Comparison of ENCODE assay signal across 12 cellular contexts in genomic region chr2:184444217-184444616, GRCh38.
DNase-seq lines count a peak whose midpoint lies in the region; ATAC-seq and TF ChIP-seq lines count a peak whose summit lies in the region.
"Had no signal": no experiment of that assay in that cellular context is flagged by ENCODE, and none has a peak within 500 bp of the region (broad histone marks: within the 10 kb centered on the region; RNA-seq: fewer than 3 reads in every experiment).

No MANE protein-coding gene starts in this region.

- 38% methylated on average over 2 of the region's 2 CpGs for WGBS in right cardiac atrium

- H3K4me3 Mint-ChIP-seq in type B pancreatic cell = no peak overlapping the region
- no peak overlapping the region for H3K4me3 Mint-ChIP-seq in activated CD8-positive, alpha-beta T cell treated with anti-CD3 and anti-CD28 coated beads for 36 hours
- H3K4me3 Mint-ChIP-seq in activated CD8-positive, alpha-beta T cell treated with anti-CD3 and anti-CD28 coated beads, Interleukin-2, amount 10 ng/mL, durations not matched to agents 7 days and 5 days = no peak overlapping the region
- H3K4me3 Mint-ChIP-seq: activated naive CD4-positive, alpha-beta T cell treated with anti-CD3 and anti-CD28 coated beads, Interleukin-2, amount 50 U/mL, for 24 hours; CD4-positive, alpha-beta T cell had no signal

- no peaks in the 10 kb centered on the region for H3K9me3 ChIP-seq in right cardiac atrium (ENCODE audit: control insufficient read depth, low read length)

- in situ Hi-C loops in GM13977 (cut with MboI; ENCODE audit: low pct_unique_long_range_greater_than_20kb, low sequenced_read_pairs, unreplicated experiment) = no loop called here

- H3K4me1 Mint-ChIP-seq in type B pancreatic cell (ENCODE audit: unreplicated experiment) = no peaks in the 10 kb centered on the region
- no peaks in the 10 kb centered on the region for H3K4me1 Mint-ChIP-seq in activated CD8-positive, alpha-beta T cell treated with anti-CD3 and anti-CD28 coated beads for 36 hours (ENCODE audit: low read depth)
- no peaks in the 10 kb centered on the region for H3K4me1 Mint-ChIP-seq in activated CD8-positive, alpha-beta T cell treated with anti-CD3 and anti-CD28 coated beads, Interleukin-2, amount 10 ng/mL, durations not matched to agents 7 days and 5 days (ENCODE audit: low read depth)
- H3K4me1 Mint-ChIP-seq: activated naive CD4-positive, alpha-beta T cell treated with anti-CD3 and anti-CD28 coated beads, Interleukin-2, amount 50 U/mL, for 24 hours had no signal

- intact Hi-C loops in activated CD8-positive, alpha-beta T cell treated with anti-CD3 and anti-CD28 coated beads for 36 hours (cut with micrococcal nuclease) = no loop called here
- intact Hi-C loops in right cardiac atrium (cut with DNase I) = no loop called here

- H3K27ac ChIP-seq in right cardiac atrium (ENCODE audit: low read length) = no peak overlapping the region

- ATAC-seq in GM21360 (IDR thresholded peaks at IDR 0.05; ENCODE audit: unreplicated experiment) (peak; percentile 99), HG03064 (IDR thresholded peaks at IDR 0.05; ENCODE audit: low read depth, unreplicated experiment) (peak; percentile 99), right cardiac atrium (no peak)
- ATAC-seq in activated CD8-positive, alpha-beta T cell treated with anti-CD3 and anti-CD28 coated beads for 36 hours = no peak
- ATAC-seq in activated CD8-positive, alpha-beta T cell treated with anti-CD3 and anti-CD28 coated beads, Interleukin-2, amount 10 ng/mL, durations not matched to agents 7 days and 5 days = no peak

- no peaks in the 10 kb centered on the region for H3K27me3 ChIP-seq in right cardiac atrium (ENCODE audit: control insufficient read depth, insufficient read depth)

- no peaks in the 10 kb centered on the region for H3K27me3 Mint-ChIP-seq in type B pancreatic cell
- no peaks in the 10 kb centered on the region for H3K27me3 Mint-ChIP-seq in activated CD8-positive, alpha-beta T cell treated with anti-CD3 and anti-CD28 coated beads for 36 hours
- H3K27me3 Mint-ChIP-seq in activated CD8-positive, alpha-beta T cell treated with anti-CD3 and anti-CD28 coated beads, Interleukin-2, amount 10 ng/mL, durations not matched to agents 7 days and 5 days (ENCODE audit: low read depth) = no peaks in the 10 kb centered on the region
- H3K27me3 Mint-ChIP-seq: activated naive CD4-positive, alpha-beta T cell treated with anti-CD3 and anti-CD28 coated beads, Interleukin-2, amount 50 U/mL, for 24 hours; CD4-positive, alpha-beta T cell had no signal

- DNase-seq in GM13977 (ENCODE audit: low spot score) (peak; percentile 26), NCI-H69 (lab: John Stamatoyannopoulos, UW) (peak; percentile 25), type B pancreatic cell (ENCODE audit: extremely low spot score, unreplicated experiment) (no peak), right cardiac atrium (no peak)
- DNase-seq in activated CD8-positive, alpha-beta T cell treated with anti-CD3 and anti-CD28 coated beads for 36 hours = no peak
- no peak for DNase-seq in activated CD8-positive, alpha-beta T cell treated with anti-CD3 and anti-CD28 coated beads, Interleukin-2, amount 10 ng/mL, durations not matched to agents 7 days and 5 days
- DNase-seq: CD4-positive, alpha-beta T cell; NCI-H2029; T-helper 2 cell had no signal

- TF ChIP-seq CTCF in GM13977 (IDR thresholded peaks at IDR 0.05; ENCODE audit: extremely low read depth, insufficient read depth, missing control alignments) (no peak), type B pancreatic cell (conservative IDR thresholded peaks at IDR 0.05) (no peak)
- TF ChIP-seq CTCF in activated CD8-positive, alpha-beta T cell treated with anti-CD3 and anti-CD28 coated beads for 36 hours (IDR thresholded peaks at IDR 0.05) = no peak

- POLR2A ChIA-PET in activated CD8-positive, alpha-beta T cell treated with anti-CD3 and anti-CD28 coated beads for 36 hours (lab: Charles Lee) = no interaction called here
- POLR2A ChIA-PET in activated CD8-positive, alpha-beta T cell treated with anti-CD3 and anti-CD28 coated beads, Interleukin-2, amount 10 ng/mL, durations not matched to agents 7 days and 5 days (lab: Charles Lee) = no interaction called here

- H3K9me3 Mint-ChIP-seq in type B pancreatic cell = no peaks in the 10 kb centered on the region
- H3K9me3 Mint-ChIP-seq in activated CD8-positive, alpha-beta T cell treated with anti-CD3 and anti-CD28 coated beads for 36 hours = no peaks in the 10 kb centered on the region
- no peaks in the 10 kb centered on the region for H3K9me3 Mint-ChIP-seq in activated CD8-positive, alpha-beta T cell treated with anti-CD3 and anti-CD28 coated beads, Interleukin-2, amount 10 ng/mL, durations not matched to agents 7 days and 5 days (ENCODE audit: insufficient read depth)
- H3K9me3 Mint-ChIP-seq: activated naive CD4-positive, alpha-beta T cell treated with anti-CD3 and anti-CD28 coated beads, Interleukin-2, amount 50 U/mL, for 24 hours; CD4-positive, alpha-beta T cell had no signal

- no peak overlapping the region for H3K27ac Mint-ChIP-seq in type B pancreatic cell
- H3K27ac Mint-ChIP-seq in activated CD8-positive, alpha-beta T cell treated with anti-CD3 and anti-CD28 coated beads for 36 hours = no peak overlapping the region
- H3K27ac Mint-ChIP-seq in activated CD8-positive, alpha-beta T cell treated with anti-CD3 and anti-CD28 coated beads, Interleukin-2, amount 10 ng/mL, durations not matched to agents 7 days and 5 days = no peak overlapping the region
- H3K27ac Mint-ChIP-seq: activated naive CD4-positive, alpha-beta T cell treated with anti-CD3 and anti-CD28 coated beads, Interleukin-2, amount 50 U/mL, for 24 hours; CD4-positive, alpha-beta T cell had no signal

- CTCF ChIA-PET in activated CD8-positive, alpha-beta T cell treated with anti-CD3 and anti-CD28 coated beads for 36 hours (lab: Charles Lee) = no interaction called here
- CTCF ChIA-PET in activated CD8-positive, alpha-beta T cell treated with anti-CD3 and anti-CD28 coated beads, Interleukin-2, amount 10 ng/mL, durations not matched to agents 7 days and 5 days (lab: Charles Lee) = no interaction called here

- H3K4me3 ChIP-seq in right cardiac atrium (ENCODE audit: low read length) = no peak overlapping the region

- H3K4me1 ChIP-seq in right cardiac atrium (ENCODE audit: control insufficient read depth, insufficient read depth, low read length) = no peaks in the 10 kb centered on the region

- no peaks in the 10 kb centered on the region for H3K36me3 Mint-ChIP-seq in type B pancreatic cell
- H3K36me3 Mint-ChIP-seq in activated CD8-positive, alpha-beta T cell treated with anti-CD3 and anti-CD28 coated beads for 36 hours (ENCODE audit: low read depth) = no peaks in the 10 kb centered on the region
- H3K36me3 Mint-ChIP-seq in activated CD8-positive, alpha-beta T cell treated with anti-CD3 and anti-CD28 coated beads, Interleukin-2, amount 10 ng/mL, durations not matched to agents 7 days and 5 days (ENCODE audit: low read depth) = no peaks in the 10 kb centered on the region
- H3K36me3 Mint-ChIP-seq: activated naive CD4-positive, alpha-beta T cell treated with anti-CD3 and anti-CD28 coated beads, Interleukin-2, amount 50 U/mL, for 24 hours had no signal

Comparison
In these comparisons a context has a peak if more than half of its experiments do, and no peak if none do; other contexts are left out.
1. DNase-seq: peak in GM13977 (single experiment) and NCI-H69 (single experiment); none in type B pancreatic cell (single experiment), activated CD8-positive, alpha-beta T cell treated with anti-CD3 and anti-CD28 coated beads for 36 hours (single experiment), activated CD8-positive, alpha-beta T cell treated with anti-CD3 and anti-CD28 coated beads, Interleukin-2, amount 10 ng/mL, durations not matched to agents 7 days and 5 days (single experiment) and right cardiac atrium (0 of 3).
2. ATAC-seq: peak in GM21360 (single experiment) and HG03064 (single experiment); none in activated CD8-positive, alpha-beta T cell treated with anti-CD3 and anti-CD28 coated beads for 36 hours (single experiment), activated CD8-positive, alpha-beta T cell treated with anti-CD3 and anti-CD28 coated beads, Interleukin-2, amount 10 ng/mL, durations not matched to agents 7 days and 5 days (single experiment) and right cardiac atrium (0 of 2).